In genomic region chr20:62386383-62387218, GRCh38 we compare ENCODE assay signal across 1 cellular context.
TF ChIP-seq lines count a peak whose summit lies in the region.

RPS21 (plus strand) TSS chr20:62387103; CDS start chr20:62387339, 236 bp downstream.

TF ChIP-seq in HepG2, 621 proteins besides CTCF, POLR2A, EP300 and RAD21 (continued from another document):
- TF ChIP-seq KIAA2018 (CRISPR knock-in tag; IDR thresholded peaks at IDR 0.05; ENCODE audit: borderline replicate concordance): no peak; the same call in 1 of the 2 replicates
- TF ChIP-seq ZNF292 (CRISPR knock-in tag; IDR thresholded peaks at IDR 0.05; ENCODE audit: borderline replicate concordance, low read depth): no peak
TF ChIP-seq in HepG2: peak in this region for 377.
